Comparison of ENCODE assay signal across 39 cellular contexts in genomic region chr1:207079706-207080246, GRCh38. TPM values are rescaled to one million over a fixed set of nuclear protein-coding genes. Genes with fewer than 3 reads are reported as not detected.
"Had no signal": no experiment of that assay in that cellular context is flagged by ENCODE, and none has a peak within 500 bp of the region (broad histone marks: within the 10 kb centered on the region; RNA-seq: fewer than 3 reads in every experiment).

No MANE protein-coding gene starts in this region.

- DNase-seq: activated CD4-positive, alpha-beta T cell treated with anti-CD3 and anti-CD28 coated beads for 48 hours; activated CD4-positive, alpha-beta T cell treated with anti-CD3 and anti-CD28 coated beads, Interleukin-2, amount 50 U/mL, for 48 hours; activated CD8-positive, alpha-beta memory T cell treated with anti-CD3 and anti-CD28 coated beads, Interleukin-2, amount 50 U/mL, for 4 hours; activated effector memory CD4-positive, alpha-beta T cell treated with anti-CD3 and anti-CD28 coated beads, Interleukin-2, amount 50 U/mL, for 16 hours; activated naive CD4-positive, alpha-beta T cell treated with anti-CD3 and anti-CD28 coated beads for 36 hours; activated naive CD8-positive, alpha-beta T cell treated with anti-CD3 and anti-CD28 coated beads for 36 hours; activated T-cell treated with anti-CD3 and anti-CD28 coated beads, Interleukin-2, amount 50 U/mL, for 1 hour; aorta; body of pancreas; cerebellar nuclear complex; dorsolateral prefrontal cortex; effector memory CD8-positive, alpha-beta T cell; erythroblast; gastrocnemius medialis; head of caudate nucleus; hippocampal formation; kidney; mesendoderm; mucosa of descending colon; naive B cell; nephron progenitor cell; ovary; psoas muscle; sigmoid colon; stimulated activated CD4-positive, alpha-beta T cell treated with anti-CD3 and anti-CD28 coated beads, Interleukin-15, amount 100 ng/mL, for 24 hours; stimulated activated CD4-positive, alpha-beta T cell treated with anti-CD3 and anti-CD28 coated beads, Interleukin-2, amount 100 ng/mL, for 24 hours; stimulated activated naive B cell treated with anti-CD40 and anti-IgM and Interleukin-4, amounts not matched to agents 10 μg/mL and 1 μg/mL and 100 μg/mL, for 72 hours; stomach; T-helper 17 cell; T1000; WERI-Rb-1 had no signal

- H3K9me3 ChIP-seq: adrenal gland, body of pancreas, gastrocnemius medialis, mucosa of descending colon, ovary, psoas muscle, sigmoid colon, stomach, suprapubic skin, tibial nerve had no signal

- H3K27me3 ChIP-seq: adrenal gland, body of pancreas, dorsolateral prefrontal cortex, gastrocnemius medialis, ovary, sigmoid colon, stomach, suprapubic skin, tibial nerve had no signal

- H3K4me3 ChIP-seq: adrenal gland, body of pancreas, coronary artery, dorsolateral prefrontal cortex, gastrocnemius medialis, lung, mucosa of descending colon, ovary, psoas muscle, sigmoid colon, stomach, suprapubic skin, tibial nerve had no signal

- H3K27ac ChIP-seq: adrenal gland, body of pancreas, coronary artery, dorsolateral prefrontal cortex, ovary, psoas muscle, sigmoid colon, stomach, suprapubic skin, tibial nerve, WERI-Rb-1 had no signal

- ATAC-seq: activated CD4-positive, CD25-positive, alpha-beta regulatory T cell treated with anti-CD3 and anti-CD28 coated beads, Interleukin-2, amount 50 U/mL, for 24 hours; body of pancreas; effector memory CD8-positive, alpha-beta T cell; gastrocnemius medialis; mucosa of descending colon; stimulated activated naive B cell treated with anti-CD40 and anti-IgM and Interleukin-4, amounts not matched to agents 10 μg/mL and 1 μg/mL and 100 μg/mL, for 72 hours; T-helper 17 cell had no signal

- H3K36me3 ChIP-seq: gastrocnemius medialis, ovary, suprapubic skin, WERI-Rb-1 had no signal

RNA-seq across cellular contexts. Expression of gene C4BPB, which starts 8.9 kb away (rescaled TPM):
- total RNA-seq: dorsolateral prefrontal cortex had no signal

RNA-seq across cellular contexts. Expression of gene C4BPA, which starts 24.3 kb away (rescaled TPM):
- total RNA-seq: activated CD8-positive, alpha-beta memory T cell treated with anti-CD3 and anti-CD28 coated beads for 36 hours; activated naive CD4-positive, alpha-beta T cell treated with anti-CD3 and anti-CD28 coated beads for 36 hours; activated naive CD8-positive, alpha-beta T cell treated with anti-CD3 and anti-CD28 coated beads for 36 hours; activated T-helper 1 cell treated with anti-CD3 and anti-CD28 coated beads, Interleukin-12 subunit alpha, Interleukin-12 subunit beta, Interleukin-2, Interleukin-4 antibody, amounts not matched to agents 30 ng/mL and 10 ng/mL and 1 ng/mL, durations not matched to agents 14 hours and 24 hours and 36 hours; dorsolateral prefrontal cortex; sigmoid colon; tibial nerve had no signal
- polyA plus RNA-seq: psoas muscle had no signal

RNA-seq across cellular contexts. Expression of gene C1orf116, which starts 47.2 kb away (rescaled TPM):
- total RNA-seq: activated CD8-positive, alpha-beta memory T cell treated with anti-CD3 and anti-CD28 coated beads for 36 hours; activated naive CD4-positive, alpha-beta T cell treated with anti-CD3 and anti-CD28 coated beads for 36 hours; activated T-helper 1 cell treated with anti-CD3 and anti-CD28 coated beads, Interleukin-12 subunit alpha, Interleukin-12 subunit beta, Interleukin-2, Interleukin-4 antibody, amounts not matched to agents 30 ng/mL and 10 ng/mL and 1 ng/mL, durations not matched to agents 14 hours and 24 hours and 36 hours had no signal
